Comparison of ENCODE assay signal across 11 cellular contexts in genomic region chr5:151075698-151076331, GRCh38. TPM values are rescaled to one million over a fixed set of nuclear protein-coding genes. Genes with fewer than 3 reads are reported as not detected.
DNase-seq lines count a peak whose midpoint lies in the region; ATAC-seq, FAIRE-seq and TF ChIP-seq lines count a peak whose summit lies in the region.
"Had no signal": no experiment of that assay in that cellular context is flagged by ENCODE, and none has a peak within 500 bp of the region (broad histone marks: within the 10 kb centered on the region; RNA-seq: fewer than 3 reads in every experiment).

No MANE protein-coding gene starts in this region.

- no peak for FAIRE-seq in A549 (lab: Jason Lieb, UNC)
- FAIRE-seq: G401.6 had no signal

- WGBS in A549 (ENCODE audit: missing lambda C conversion rate) = 48% methylated on average over 5 of the region's 5 CpGs
- WGBS in right lobe of liver (ENCODE audit: insufficient coverage, low coverage, low lambda C conversion rate, missing lambda C conversion rate) = 60% methylated on average over 1 of the region's 5 CpGs

- TF ChIP-seq POLR2A in A549 (IDR thresholded peaks at IDR 0.05; ENCODE audit: low read length) (no peak), GM15510 (IDR thresholded peaks at IDR 0.05; ENCODE audit: borderline replicate concordance, extremely low read depth, insufficient read length) (peak; percentile 9), right lobe of liver (IDR thresholded peaks at IDR 0.05) (no peak)

- H3K36me3 ChIP-seq in right lobe of liver (no peaks in the 10 kb centered on the region), BE2C (no peaks in the 10 kb centered on the region; the same call in 1 of the 2 replicates)

- peak overlapping the region; percentile 43 to 70; a peak in 4 of 6 replicates for H3K27ac ChIP-seq in A549
- H3K27ac ChIP-seq in right lobe of liver = peak overlapping the region; percentile 53 to 61 (median 55)

- no peak for TF ChIP-seq RAD21 in A549 (conservative IDR thresholded peaks at IDR 0.05 in 1 of 2, IDR thresholded peaks at IDR 0.05 in 1 of 2)

- H3K27ac Mint-ChIP-seq in activated naive CD8-positive, alpha-beta T cell = peak overlapping the region; percentile 95

- intact Hi-C loops in right lobe of liver (cut with DNase I) = no loop called here

- DNase-seq in A549 (ENCODE audit: low read depth in 1 of 2, low spot score in 1 of 2) (peak in 1 of 2 experiments; percentile 44), right lobe of liver (peak; percentile 78 to 87 (median 83)), pons (ENCODE audit: low spot score) (no peak), BE2C (no peak), mucosa of gallbladder (ENCODE audit: low spot score) (no peak)
- DNase-seq in stimulated activated CD4-positive, alpha-beta T cell treated with anti-CD3 and anti-CD28 coated beads, Interleukin-4, amount 100 ng/mL, for 4 hours = no peak
- DNase-seq: activated CD8-positive, alpha-beta memory T cell treated with anti-CD3 and anti-CD28 coated beads, Interleukin-2, amount 50 U/mL, for 4 hours; NCI-H510A treated with DMSO at 0.1 percent for 48 hours had no signal

- peak overlapping the region; percentile 21 for H3K4me2 ChIP-seq in A549

- H3K27me3 ChIP-seq in right lobe of liver = no peaks in the 10 kb centered on the region
- no peaks in the 10 kb centered on the region for H3K27me3 ChIP-seq in BE2C

- H3K4me3 ChIP-seq in A549 (no peak overlapping the region), right lobe of liver (no peak overlapping the region), BE2C (ENCODE audit: low read depth, low read length) (no peak overlapping the region)

- H3K27me3 Mint-ChIP-seq in activated naive CD8-positive, alpha-beta T cell = no peaks in the 10 kb centered on the region

- peak overlapping the region; percentile 96 for H3K4me3 Mint-ChIP-seq in activated naive CD8-positive, alpha-beta T cell

- peaks cover 61% of the 10 kb centered on the region for H3K4me1 ChIP-seq in A549
- peaks cover 0 to 53% (median 28%) of the 10 kb centered on the region in 4 donors for H3K4me1 ChIP-seq in right lobe of liver
- H3K4me1 ChIP-seq in BE2C = no peaks in the 10 kb centered on the region

- CTCF ChIA-PET in A549 (lab: Yijun Ruan, JAX) = interaction anchor here (1.2 to 5.5 kb wide), 6 partner anchors 7 to 40 kb away, joined by 3 to 34 read pairs (median 8); no protein-coding TSS in a partner anchor

- no peaks in the 10 kb centered on the region for H3K9me3 ChIP-seq in A549
- no peaks in the 10 kb centered on the region for H3K9me3 ChIP-seq in right lobe of liver
- no peaks in the 10 kb centered on the region; the same call in 1 of the 2 replicates for H3K9me3 ChIP-seq in BE2C

- no peak for TF ChIP-seq EP300 in A549 (IDR thresholded peaks at IDR 0.05)

- peaks cover 76% of the 10 kb centered on the region for H3K4me1 Mint-ChIP-seq in activated naive CD8-positive, alpha-beta T cell (ENCODE audit: low read depth)

- H3K9me3 Mint-ChIP-seq in activated naive CD8-positive, alpha-beta T cell (ENCODE audit: low read depth) = no peaks in the 10 kb centered on the region

- ATAC-seq in A549 = peak; percentile 16 to 32; a peak in 3 of 6 replicates
- peak; percentile 76 to 84 (median 80) for ATAC-seq in right lobe of liver

- POLR2A ChIA-PET in A549 (lab: Yijun Ruan, JAX) = interaction anchor here (1.5 kb wide), 1 partner anchor 13 kb away, joined by 3 read pairs; no protein-coding TSS in a partner anchor

- H3K36me3 Mint-ChIP-seq in activated naive CD8-positive, alpha-beta T cell = peaks cover 8% of the 10 kb centered on the region

- TF ChIP-seq CTCF in A549 (IDR thresholded peaks at IDR 0.05) = no peak
- no peak for TF ChIP-seq CTCF in right lobe of liver (IDR thresholded peaks at IDR 0.05)
- no peak for TF ChIP-seq CTCF in BE2C (IDR thresholded peaks at IDR 0.05; ENCODE audit: low read depth, low read length)

TF ChIP-seq in A549, 52 proteins besides CTCF, POLR2A, EP300 and RAD21:
- no peak for TF ChIP-seq FOSL2 (IDR thresholded peaks at IDR 0.05)
- 0 out of 2 replicates have a peak, but pooled peaks have one; percentile 4 for TF ChIP-seq FOSL2 (CRISPR knock-in tag; IDR thresholded peaks at IDR 0.05)
- no peak for TF ChIP-seq ESRRA (IDR thresholded peaks at IDR 0.05; ENCODE audit: borderline replicate concordance, low read length)
- no peak for TF ChIP-seq NPAS2 (CRISPR knock-in tag; IDR thresholded peaks at IDR 0.05; ENCODE audit: borderline replicate concordance)

RNA-seq across cellular contexts. Expression of gene TNIP1, which starts 5.0 kb away (rescaled TPM):
- polyA plus RNA-seq in A549 (2011; rRNA removed) (43.4 and 48.4 TPM in 2 replicates), A549 (2017; fragmentation: RNase III; extraction: RNeasy Plus Mini Kit Qiagen cat#74134 plus additional on column Dnase treatment) (53.4 to 68.2 TPM (median 55.8 TPM) in 3 replicates)
- polyA plus RNA-seq in A549 (2012; cell fraction: cytosol; rRNA removed) = 52.4 and 56.8 TPM in 2 replicates
- polyA plus RNA-seq in A549 (2012; cell fraction: nucleus; rRNA removed) = 55.4 and 64.7 TPM in 2 replicates
- 77.5 and 77.6 TPM in 2 replicates for polyA minus RNA-seq in A549 (2011; rRNA and poly(A)+ RNA removed)
- total RNA-seq in right lobe of liver (100 to 1,000 TPM in 1 of 6 experiments, 10 to 100 TPM in 5; 70.1 to 155 (median 79.1) TPM), mucosa of gallbladder (124 TPM)
- polyA plus RNA-seq in BE2C (2012; ENCODE audit: insufficient read depth, insufficient read length, low read depth) = 47.8 TPM

RNA-seq across cellular contexts. Expression of gene GPX3, which starts 55.4 kb away (rescaled TPM):
- 26.4 and 34.8 TPM in 2 replicates for polyA plus RNA-seq in A549 (2011; rRNA removed)
- 22.2 and 24.6 TPM in 2 replicates for polyA plus RNA-seq in A549 (2012; cell fraction: cytosol; rRNA removed)
- polyA plus RNA-seq in A549 (2012; cell fraction: nucleus; rRNA removed) = 9.0 and 10.4 TPM in 2 replicates
- polyA plus RNA-seq in A549 (2017; fragmentation: RNase III; extraction: RNeasy Plus Mini Kit Qiagen cat#74134 plus additional on column Dnase treatment) = 13.6 to 16.8 TPM (median 16.2 TPM) in 3 replicates
- 29.1 and 40.9 TPM in 2 replicates for polyA minus RNA-seq in A549 (2011; rRNA and poly(A)+ RNA removed)
- 100 to 1,000 TPM; 192 to 869 (median 343) TPM for total RNA-seq in right lobe of liver
- polyA plus RNA-seq in BE2C (2012; ENCODE audit: insufficient read depth, insufficient read length, low read depth) = 4.4 TPM
- total RNA-seq in mucosa of gallbladder = 131 TPM

Comparison
In these comparisons a context has a peak if more than half of its experiments do, and no peak if none do; other contexts are left out.
1. DNase-seq: peak in right lobe of liver (3 of 3); none in pons (single experiment), BE2C (single experiment), stimulated activated CD4-positive, alpha-beta T cell treated with anti-CD3 and anti-CD28 coated beads, Interleukin-4, amount 100 ng/mL, for 4 hours (0 of 2) and mucosa of gallbladder (single experiment).